Comparison of ENCODE assay signal across 1 cellular context in genomic region chr10:73762915-73763314, GRCh38.
TF ChIP-seq lines count a peak whose summit lies in the region.

No MANE protein-coding gene starts in this region.

TF ChIP-seq in HepG2, 621 proteins besides CTCF, POLR2A, EP300 and RAD21:
- TF ChIP-seq XRCC5 (optimal IDR thresholded peaks at IDR 0.05; ENCODE audit: low read length) (no peak), ZNF660 (CRISPR knock-in tag; IDR thresholded peaks at IDR 0.05; ENCODE audit: borderline replicate concordance, low read depth) (no peak), XBP1 (CRISPR knock-in tag; IDR thresholded peaks at IDR 0.05) (no peak), ZNF350 (CRISPR knock-in tag; IDR thresholded peaks at IDR 0.05; ENCODE audit: borderline replicate concordance, low read depth) (no peak), ELF3 (CRISPR knock-in tag; IDR thresholded peaks at IDR 0.05) (no peak), ZBTB1 (CRISPR knock-in tag; IDR thresholded peaks at IDR 0.05; ENCODE audit: borderline replicate concordance) (no peak), ZFYVE20 (CRISPR knock-in tag; IDR thresholded peaks at IDR 0.05; ENCODE audit: borderline replicate concordance, low read depth) (no peak), KMT2B (CRISPR knock-in tag; IDR thresholded peaks at IDR 0.05) (no peak), ZNF598 (CRISPR knock-in tag; IDR thresholded peaks at IDR 0.05; ENCODE audit: borderline replicate concordance) (no peak), JARID2 (CRISPR knock-in tag; IDR thresholded peaks at IDR 0.05; ENCODE audit: insufficient replicate concordance) (no peak), ZNF556 (CRISPR knock-in tag; IDR thresholded peaks at IDR 0.05; ENCODE audit: borderline replicate concordance) (no peak), KLF11 (CRISPR knock-in tag; IDR thresholded peaks at IDR 0.05) (no peak), MED1 (CRISPR knock-in tag; IDR thresholded peaks at IDR 0.05) (no peak), CEBPG (CRISPR knock-in tag; IDR thresholded peaks at IDR 0.05) (no peak), MIXL1 (CRISPR knock-in tag; IDR thresholded peaks at IDR 0.05) (no peak), HES4 (CRISPR knock-in tag; IDR thresholded peaks at IDR 0.05; ENCODE audit: borderline replicate concordance) (no peak), CBFB (CRISPR knock-in tag; IDR thresholded peaks at IDR 0.05) (no peak), CBX1 (IDR thresholded peaks at IDR 0.05; ENCODE audit: low read depth) (no peak), NCOA2 (CRISPR knock-in tag; IDR thresholded peaks at IDR 0.05) (no peak)
- TF ChIP-seq, protein P1, sequence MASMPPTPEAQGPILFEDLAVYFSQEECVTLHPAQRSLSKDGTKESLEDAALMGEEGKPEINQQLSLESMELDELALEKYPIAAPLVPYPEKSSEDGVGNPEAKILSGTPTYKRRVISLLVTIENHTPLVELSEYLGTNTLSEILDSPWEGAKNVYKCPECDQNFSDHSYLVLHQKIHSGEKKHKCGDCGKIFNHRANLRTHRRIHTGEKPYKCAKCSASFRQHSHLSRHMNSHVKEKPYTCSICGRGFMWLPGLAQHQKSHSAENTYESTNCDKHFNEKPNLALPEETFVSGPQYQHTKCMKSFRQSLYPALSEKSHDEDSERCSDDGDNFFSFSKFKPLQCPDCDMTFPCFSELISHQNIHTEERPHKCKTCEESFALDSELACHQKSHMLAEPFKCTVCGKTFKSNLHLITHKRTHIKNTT (CRISPR knock-in tag; IDR thresholded peaks at IDR 0.05): no peak
